ENCODE assay signal across 22 cellular contexts in the genomic region with DNA sequence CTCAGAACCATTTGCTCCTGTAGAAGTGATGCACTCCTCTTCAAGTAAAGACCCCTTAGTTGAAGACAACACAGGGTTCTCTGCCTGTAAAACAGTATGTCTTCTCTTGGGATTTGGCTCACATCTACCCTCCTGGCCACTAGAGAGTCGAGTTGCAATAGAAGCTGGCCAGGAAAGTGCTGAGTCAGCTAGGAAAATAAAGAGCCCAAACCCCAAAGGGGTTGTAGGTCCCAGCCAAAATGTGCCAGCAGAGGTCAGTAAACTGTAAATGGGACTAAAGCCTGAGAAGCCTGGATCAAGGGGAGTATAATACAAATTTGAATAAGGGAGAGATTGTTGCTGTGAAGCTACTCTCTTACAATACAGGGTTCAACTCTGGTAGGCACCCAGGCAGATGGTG. TPM values are rescaled to one million over a fixed set of nuclear protein-coding genes. Genes with fewer than 3 reads are reported as not detected.
DNase-seq lines count a peak whose midpoint lies in the region; ATAC-seq and TF ChIP-seq lines count a peak whose summit lies in the region.
"Had no signal": no experiment of that assay in that cellular context is flagged by ENCODE, and none has a peak within 500 bp of the region (broad histone marks: within the 10 kb centered on the region; RNA-seq: fewer than 3 reads in every experiment).

No MANE protein-coding gene starts in this region.

- no peaks in the 10 kb centered on the region for H3K27me3 ChIP-seq in brain microvascular endothelial cell (replicated peaks)
- H3K27me3 ChIP-seq in iPS DF 6.9 (ENCODE audit: control insufficient read depth, insufficient read depth, low read length): no peaks in the 10 kb centered on the region
- H3K27me3 ChIP-seq: body of pancreas had no signal

- H3K27ac ChIP-seq in brain microvascular endothelial cell (no peak overlapping the region), iPS DF 6.9 (ENCODE audit: low read length) (no peak overlapping the region)
- H3K27ac ChIP-seq: body of pancreas, HL-60, SK-N-MC, thoracic aorta had no signal

- H3K36me3 ChIP-seq in brain microvascular endothelial cell (replicated peaks) (no peaks in the 10 kb centered on the region), iPS DF 6.9 (ENCODE audit: control insufficient read depth, insufficient read depth, low read length) (no peaks in the 10 kb centered on the region)
- H3K36me3 ChIP-seq: thoracic aorta had no signal

- no peaks in the 10 kb centered on the region for H3K4me1 ChIP-seq in iPS DF 6.9 (ENCODE audit: control insufficient read depth, insufficient read depth, low read length)
- H3K4me1 ChIP-seq: body of pancreas had no signal

- DNase-seq in CMK (ENCODE audit: low read depth) (peak; percentile 12), LHCN-M2 (ENCODE audit: low read depth) (peak; percentile 38), brain microvascular endothelial cell (no peak), iPS DF 6.9 (ENCODE audit: low read depth, low spot score) (peak; percentile 48), NOMO-1 treated with dmso at 0.1 percent for 144 hours (lab: John Stamatoyannopoulos, UW; ENCODE audit: unreplicated experiment) (no peak), NCI-H82 (lab: John Stamatoyannopoulos, UW) (no peak)
- DNase-seq in stimulated activated CD4-positive, alpha-beta T cell treated with anti-CD3 and anti-CD28 coated beads, Interleukin-4, amount 100 ng/mL, for 4 hours: no peak
- DNase-seq: activated CD4-positive, CD25-positive, alpha-beta regulatory T cell treated with anti-CD3 and anti-CD28 coated beads, Interleukin-2, amount 50 U/mL, for 72 hours; body of pancreas; CD8-positive, alpha-beta T cell; HFFc6; NCI-H1105; NCI-H2081 treated with DMSO at 0.1 percent for 48 hours; NCI-H526; nucleus accumbens; right cardiac atrium; stimulated activated CD4-positive, alpha-beta T cell treated with anti-CD3 and anti-CD28 coated beads, Interleukin-15, amount 100 ng/mL, for 24 hours had no signal

- H3K9me3 ChIP-seq in iPS DF 6.9 (ENCODE audit: control insufficient read depth, insufficient read depth, low read length): no peaks in the 10 kb centered on the region
- H3K9me3 ChIP-seq: body of pancreas had no signal

- H3K4me3 ChIP-seq in brain microvascular endothelial cell (ENCODE audit: low read depth, low read length) (no peak overlapping the region), iPS DF 6.9 (ENCODE audit: low read length) (no peak overlapping the region)
- H3K4me3 ChIP-seq: body of pancreas, SK-N-MC, thoracic aorta had no signal

- no CpG with 5 or more reads among the region's 1 CpG for WGBS in iPS DF 6.9 (ENCODE audit: insufficient coverage, insufficient read length)

- in situ Hi-C loops in brain microvascular endothelial cell (cut with HindIII; ENCODE audit: low pct_ligation_motif_present, low sequenced_read_pairs): no loop called here

- ATAC-seq in HG03039 (IDR thresholded peaks at IDR 0.05; ENCODE audit: unreplicated experiment): no peak
- ATAC-seq: body of pancreas; CD8-positive, alpha-beta T cell; Panc1; right cardiac atrium had no signal

- TF ChIP-seq CTCF in brain microvascular endothelial cell (IDR thresholded peaks at IDR 0.05; ENCODE audit: low read depth, low read length, missing control alignments): peak; percentile 4

RNA-seq across cellular contexts. Expression of gene THBS1, which starts 37.2 kb away (rescaled TPM):
- total RNA-seq in LHCN-M2 (2014; rRNA removed): 2,731 and 2,850 TPM in 2 replicates
- 2,014 TPM for polyA plus RNA-seq in LHCN-M2 (2012)

Comparison
In these comparisons a context has a peak if more than half of its experiments do, and no peak if none do; other contexts are left out.
1. DNase-seq: peak in CMK (single experiment), LHCN-M2 (single experiment) and iPS DF 6.9 (single experiment); none in brain microvascular endothelial cell (single experiment), NOMO-1 treated with dmso at 0.1 percent for 144 hours (single experiment), NCI-H82 (single experiment) and stimulated activated CD4-positive, alpha-beta T cell treated with anti-CD3 and anti-CD28 coated beads, Interleukin-4, amount 100 ng/mL, for 4 hours (0 of 2).